2 cellular contexts compared by ENCODE assay signal in the genomic region with DNA sequence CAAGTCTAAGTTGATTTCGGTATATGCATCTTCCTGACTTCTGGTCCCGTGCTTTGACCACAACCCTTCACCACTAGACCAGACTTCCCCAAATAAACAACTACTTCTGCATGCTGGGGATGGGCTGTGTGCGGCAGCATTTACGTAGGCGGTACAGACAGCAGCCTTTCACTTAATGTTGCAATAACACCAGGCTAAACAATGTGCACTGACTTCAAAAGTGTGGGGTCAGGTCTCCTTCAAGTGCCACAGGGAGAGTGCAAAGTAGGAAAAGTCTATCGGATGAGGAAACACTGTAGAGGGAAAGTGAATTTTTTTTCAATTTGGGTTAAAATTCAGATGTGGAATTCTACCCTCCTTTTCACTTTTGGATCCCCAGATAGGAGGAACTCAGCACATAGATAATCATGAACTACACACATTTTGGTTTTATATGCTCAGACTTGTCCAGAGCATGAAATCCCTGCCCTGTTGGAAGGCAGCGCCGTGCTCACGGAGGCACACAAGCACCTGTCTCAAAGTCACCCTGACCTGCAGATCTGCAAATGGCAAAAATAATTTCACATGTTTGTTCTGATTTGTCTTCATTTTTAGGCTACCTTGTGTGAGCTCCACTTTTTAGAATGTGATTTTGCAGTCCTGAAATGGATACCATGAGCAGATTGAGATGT.
TF ChIP-seq lines count a peak whose summit lies in the region.

No MANE protein-coding gene starts in this region.

TF ChIP-seq in SK-N-SH treated with all-trans-retinoic acid at 6 μM for 48 hours, 23 proteins besides CTCF, POLR2A, EP300 and RAD21 (continued from another document):
- no peak for TF ChIP-seq ZC3H10 (CRISPR knock-in tag; IDR thresholded peaks at IDR 0.05)
- TF ChIP-seq CSRNP3 (CRISPR knock-in tag; IDR thresholded peaks at IDR 0.05), result no peak
- no peak for TF ChIP-seq ESRRG (CRISPR knock-in tag; IDR thresholded peaks at IDR 0.05)
- no peak for TF ChIP-seq TSHZ2 (CRISPR knock-in tag; IDR thresholded peaks at IDR 0.05)
- TF ChIP-seq TOX (CRISPR knock-in tag; IDR thresholded peaks at IDR 0.05; ENCODE audit: borderline replicate concordance), result no peak

TF ChIP-seq in GM23338, 12 proteins besides CTCF, POLR2A, EP300 and RAD21 (continued from another document):
- no peak for TF ChIP-seq CREB1 (CRISPR knock-in tag; IDR thresholded peaks at IDR 0.05; ENCODE audit: low read depth)
TF ChIP-seq in GM23338: peak in this region for 0.
